Comparison of ENCODE assay signal across 14 cellular contexts in genomic region chrX:30576881-30577280, GRCh38. TPM values are rescaled to one million over a fixed set of nuclear protein-coding genes. Genes with fewer than 3 reads are reported as not detected.
DNase-seq lines count a peak whose midpoint lies in the region; ATAC-seq and TF ChIP-seq lines count a peak whose summit lies in the region.
"Had no signal": no experiment of that assay in that cellular context is flagged by ENCODE, and none has a peak within 500 bp of the region (broad histone marks: within the 10 kb centered on the region; RNA-seq: fewer than 3 reads in every experiment).

No MANE protein-coding gene starts in this region.

- peak overlapping the region; percentile 98 for H3K27ac Mint-ChIP-seq in activated CD4-positive, alpha-beta T cell treated with anti-CD3 and anti-CD28 coated beads, Interleukin-2, amount 10 ng/mL, durations not matched to agents 24 days and 14 days
- H3K27ac Mint-ChIP-seq in dendritic cell treated with granulocyte-macrophage colony-stimulating factor and Interleukin-4, amounts not matched to agents 40 ng/mL and 50 ng/mL, for 4 days, result peak overlapping the region; percentile 96
- H3K27ac Mint-ChIP-seq in stimulated activated memory B cell treated with anti-CD40 and anti-IgM and Interleukin-4, amounts not matched to agents 10 μg/mL and 1 μg/mL and 100 μg/mL, for 72 hours, result peak overlapping the region; percentile 98
- H3K27ac Mint-ChIP-seq: H9 had no signal

- peaks cover 12% of the 10 kb centered on the region for H3K36me3 Mint-ChIP-seq in activated CD4-positive, alpha-beta T cell treated with anti-CD3 and anti-CD28 coated beads, Interleukin-2, amount 10 ng/mL, durations not matched to agents 24 days and 14 days (ENCODE audit: low read depth)
- H3K36me3 Mint-ChIP-seq in dendritic cell treated with granulocyte-macrophage colony-stimulating factor and Interleukin-4, amounts not matched to agents 40 ng/mL and 50 ng/mL, for 4 days (ENCODE audit: low read depth), result peaks cover 33% of the 10 kb centered on the region
- peaks cover 16% of the 10 kb centered on the region for H3K36me3 Mint-ChIP-seq in stimulated activated memory B cell treated with anti-CD40 and anti-IgM and Interleukin-4, amounts not matched to agents 10 μg/mL and 1 μg/mL and 100 μg/mL, for 72 hours

- H3K9me3 Mint-ChIP-seq in activated CD4-positive, alpha-beta T cell treated with anti-CD3 and anti-CD28 coated beads, Interleukin-2, amount 10 ng/mL, durations not matched to agents 24 days and 14 days, result peaks cover 3% of the 10 kb centered on the region
- no peaks in the 10 kb centered on the region for H3K9me3 Mint-ChIP-seq in dendritic cell treated with granulocyte-macrophage colony-stimulating factor and Interleukin-4, amounts not matched to agents 40 ng/mL and 50 ng/mL, for 4 days
- no peaks in the 10 kb centered on the region for H3K9me3 Mint-ChIP-seq in stimulated activated memory B cell treated with anti-CD40 and anti-IgM and Interleukin-4, amounts not matched to agents 10 μg/mL and 1 μg/mL and 100 μg/mL, for 72 hours

- H3K4me3 Mint-ChIP-seq in activated CD4-positive, alpha-beta T cell treated with anti-CD3 and anti-CD28 coated beads, Interleukin-2, amount 10 ng/mL, durations not matched to agents 24 days and 14 days, result peak overlapping the region; percentile 95
- peak overlapping the region; percentile 80 for H3K4me3 Mint-ChIP-seq in dendritic cell treated with granulocyte-macrophage colony-stimulating factor and Interleukin-4, amounts not matched to agents 40 ng/mL and 50 ng/mL, for 4 days
- H3K4me3 Mint-ChIP-seq in stimulated activated memory B cell treated with anti-CD40 and anti-IgM and Interleukin-4, amounts not matched to agents 10 μg/mL and 1 μg/mL and 100 μg/mL, for 72 hours, result peak overlapping the region; percentile 87
- H3K4me3 Mint-ChIP-seq: H9 had no signal

- peak; percentile 55 for DNase-seq in activated CD4-positive, alpha-beta T cell treated with anti-CD3 and anti-CD28 coated beads, Interleukin-2, amount 10 ng/mL, durations not matched to agents 24 days and 14 days
- DNase-seq in activated CD4-positive, alpha-beta T cell treated with anti-CD3 and anti-CD28 coated beads for 4 hours, result no peak
- peak; percentile 34 for DNase-seq in NB4 (ENCODE audit: low read depth)
- no peak for DNase-seq in DMS114 treated with DMSO at 0.1 percent for 48 hours (lab: John Stamatoyannopoulos, UW; ENCODE audit: unreplicated experiment)
- DNase-seq in substantia nigra (lab: John Stamatoyannopoulos, UW), result no peak
- DNase-seq: H9, left colon, NCI-H1092 had no signal

- intact Hi-C loops in activated CD4-positive, alpha-beta T cell treated with anti-CD3 and anti-CD28 coated beads, Interleukin-2, amount 10 ng/mL, durations not matched to agents 24 days and 14 days (cut with micrococcal nuclease), result loop anchor here (2.0 to 5.0 kb wide), 3 partner anchors 82 to 310 kb away; partner anchors contain the start of gene TAB3
- intact Hi-C loops in dendritic cell treated with granulocyte-macrophage colony-stimulating factor and Interleukin-4, amounts not matched to agents 40 ng/mL and 50 ng/mL, for 4 days (cut with micrococcal nuclease), result loop anchor here (2.0 to 10.0 kb wide), 2 partner anchors 36 to 78 kb away; partner anchors contain the start of gene GK

- ATAC-seq in stimulated activated memory B cell treated with anti-CD40 and anti-IgM and Interleukin-4, amounts not matched to agents 10 μg/mL and 1 μg/mL and 100 μg/mL, for 72 hours, result peak; percentile 15
- ATAC-seq in HG02588 (IDR thresholded peaks at IDR 0.05; ENCODE audit: unreplicated experiment), result no peak
- ATAC-seq: left colon had no signal

- no peaks in the 10 kb centered on the region for H3K27me3 Mint-ChIP-seq in activated CD4-positive, alpha-beta T cell treated with anti-CD3 and anti-CD28 coated beads, Interleukin-2, amount 10 ng/mL, durations not matched to agents 24 days and 14 days
- no peaks in the 10 kb centered on the region for H3K27me3 Mint-ChIP-seq in dendritic cell treated with granulocyte-macrophage colony-stimulating factor and Interleukin-4, amounts not matched to agents 40 ng/mL and 50 ng/mL, for 4 days
- no peaks in the 10 kb centered on the region for H3K27me3 Mint-ChIP-seq in stimulated activated memory B cell treated with anti-CD40 and anti-IgM and Interleukin-4, amounts not matched to agents 10 μg/mL and 1 μg/mL and 100 μg/mL, for 72 hours

- TF ChIP-seq CTCF in NB4 (IDR thresholded peaks at IDR 0.05; ENCODE audit: low read depth, low read length), result no peak

- no peak overlapping the region for H3K27ac ChIP-seq in substantia nigra (ENCODE audit: low read depth, low read length, poor library complexity, severe bottlenecking)
- H3K27ac ChIP-seq: parathyroid adenoma, vagina had no signal

- no peak for TF ChIP-seq POLR2A in NB4 (IDR thresholded peaks at IDR 0.05; ENCODE audit: extremely low read depth, insufficient read length)

- peak overlapping the region; percentile 91 for H3K4me3 ChIP-seq in NB4 (ENCODE audit: low read depth, low read length)
- H3K4me3 ChIP-seq: vagina had no signal

- peaks cover 14% of the 10 kb centered on the region for H3K4me1 Mint-ChIP-seq in activated CD4-positive, alpha-beta T cell treated with anti-CD3 and anti-CD28 coated beads, Interleukin-2, amount 10 ng/mL, durations not matched to agents 24 days and 14 days
- H3K4me1 Mint-ChIP-seq in dendritic cell treated with granulocyte-macrophage colony-stimulating factor and Interleukin-4, amounts not matched to agents 40 ng/mL and 50 ng/mL, for 4 days (ENCODE audit: low read depth), result peaks cover 19% of the 10 kb centered on the region
- peaks cover 17% of the 10 kb centered on the region for H3K4me1 Mint-ChIP-seq in stimulated activated memory B cell treated with anti-CD40 and anti-IgM and Interleukin-4, amounts not matched to agents 10 μg/mL and 1 μg/mL and 100 μg/mL, for 72 hours
- H3K4me1 Mint-ChIP-seq: H9 had no signal

RNA-seq across cellular contexts. Expression of gene TASL, which starts 0.7 kb away (rescaled TPM):
- total RNA-seq in activated CD4-positive, alpha-beta T cell treated with anti-CD3 and anti-CD28 coated beads, Interleukin-2, amount 10 ng/mL, durations not matched to agents 24 days and 14 days, result 4.2 and 5.1 TPM in 2 replicates
- total RNA-seq: fibroblast of villous mesenchyme, H9 had no signal

Comparison
In these comparisons a context has a peak if more than half of its experiments do, and no peak if none do; other contexts are left out.
1. DNase-seq: peak in activated CD4-positive, alpha-beta T cell treated with anti-CD3 and anti-CD28 coated beads, Interleukin-2, amount 10 ng/mL, durations not matched to agents 24 days and 14 days (single experiment) and NB4 (single experiment); none in activated CD4-positive, alpha-beta T cell treated with anti-CD3 and anti-CD28 coated beads for 4 hours (0 of 2), DMS114 treated with DMSO at 0.1 percent for 48 hours (single experiment) and substantia nigra (0 of 49).
2. Peak in every context shown above with its lines, with median percentiles within 50 percentile points of each other: H3K27ac Mint-ChIP-seq and H3K4me3 Mint-ChIP-seq.